In the genomic region with DNA sequence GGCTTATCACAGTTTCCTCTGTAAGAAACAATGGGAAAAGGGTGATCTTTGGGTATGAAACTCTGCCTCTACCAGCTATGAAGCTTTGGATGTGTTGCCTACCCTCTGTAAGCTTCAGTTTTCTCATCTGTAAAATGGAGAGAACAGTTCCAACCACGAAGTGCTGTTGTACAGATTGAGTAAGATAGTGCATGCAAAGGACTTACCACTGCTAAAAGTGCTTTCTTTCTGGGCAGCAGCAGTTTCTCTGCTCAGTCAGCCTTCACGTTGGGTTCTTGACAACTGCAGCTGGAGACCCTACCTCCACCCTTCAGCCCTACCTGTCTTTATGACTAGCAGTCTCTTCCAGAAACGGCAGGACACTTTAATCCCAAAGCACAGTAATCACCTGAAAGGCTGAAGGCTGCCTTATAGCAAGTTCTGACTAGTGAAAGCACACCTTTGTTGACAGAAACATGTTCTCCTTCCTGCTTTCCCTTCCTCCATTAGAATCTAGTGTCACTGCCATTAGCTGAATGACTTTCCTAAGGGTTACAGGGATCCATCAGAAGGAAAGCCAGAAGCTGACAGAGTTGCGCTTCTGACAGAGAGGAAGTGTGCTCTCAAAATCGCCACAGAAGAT, we compare ENCODE assay signal across 15 cellular contexts.
DNase-seq lines count a peak whose midpoint lies in the region; ATAC-seq and TF ChIP-seq lines count a peak whose summit lies in the region.
"Had no signal": no experiment of that assay in that cellular context is flagged by ENCODE, and none has a peak within 500 bp of the region (broad histone marks: within the 10 kb centered on the region; RNA-seq: fewer than 3 reads in every experiment).

No MANE protein-coding gene starts in this region.

- no peak for TF ChIP-seq POLR2A in transverse colon (IDR thresholded peaks at IDR 0.05)

- no peak for DNase-seq in activated naive CD4-positive, alpha-beta T cell treated with anti-CD3 and anti-CD28 coated beads, Interleukin-2, amount 50 U/mL, for 72 hours (ENCODE audit: low spot score in 2 of 2)
- DNase-seq in activated naive CD4-positive, alpha-beta T cell treated with anti-CD3 and anti-CD28 coated beads, Interleukin-2, amount 50 U/mL, for 16 hours: no peak
- no peak for DNase-seq in MCF 10A (ENCODE audit: unreplicated experiment)
- DNase-seq in transverse colon: no peak
- no peak for DNase-seq in GM19240 (ENCODE audit: insufficient read length, low spot score)
- DNase-seq in iPS-NIHi7 (ENCODE audit: extremely low spot score): no peak
- DNase-seq: activated CD4-positive, alpha-beta T cell treated with anti-CD3 and anti-CD28 coated beads for 48 hours; activated T-cell treated with anti-CD3 and anti-CD28 coated beads, Interleukin-2, amount 50 U/mL, for 48 hours; KBM-7; NCI-H1694; stimulated activated naive CD8-positive, alpha-beta T cell treated with anti-CD3 and anti-CD28 coated beads, Interleukin-15, amount 100 ng/mL, for 72 hours had no signal

- no peak overlapping the region for H3K4me3 Mint-ChIP-seq in MCF 10A (ENCODE audit: unreplicated experiment)
- H3K4me3 Mint-ChIP-seq: stimulated activated naive CD8-positive, alpha-beta T cell treated with anti-CD3 and anti-CD28 coated beads, Interleukin-15, amount 100 ng/mL, for 72 hours had no signal

- peak overlapping the region in 1 of 2 donors; percentile 36 for H3K4me3 ChIP-seq in mucosa of rectum (ENCODE audit: low read length in 2 of 2)
- H3K4me3 ChIP-seq in transverse colon: no peak overlapping the region
- H3K4me3 ChIP-seq: A549, right lobe of liver had no signal

- H3K4me1 ChIP-seq in mucosa of rectum (ENCODE audit: control insufficient read depth in 2 of 2, insufficient read depth in 2 of 2, low read length in 2 of 2) (peaks cover 9 to 26% of the 10 kb centered on the region in 2 donors), transverse colon (peaks cover 29 to 59% (median 49%) of the 10 kb centered on the region in 4 donors)
- H3K4me1 ChIP-seq: right lobe of liver had no signal

- POLR2A ChIA-PET in MCF 10A (lab: Yijun Ruan, JAX): interaction anchor here (1.6 kb wide), 2 partner anchors 30 to 91 kb away, joined by 4 to 5 read pairs; a partner anchor contains a TSS

- CTCF ChIA-PET in MCF 10A (lab: Yijun Ruan, JAX): interaction anchor here (0.7 to 1.7 kb wide), 3 partner anchors 29 to 140 kb away, joined by 3 to 10 read pairs (median 4); no protein-coding TSS in a partner anchor

- H3K9me3 ChIP-seq in mucosa of rectum (ENCODE audit: control insufficient read depth in 2 of 2, low read length in 2 of 2): no peaks in the 10 kb centered on the region
- H3K9me3 ChIP-seq in transverse colon: no peaks in the 10 kb centered on the region
- H3K9me3 ChIP-seq: A549, right lobe of liver had no signal

- no peak for TF ChIP-seq EP300 in transverse colon (IDR thresholded peaks at IDR 0.05; ENCODE audit: low read depth)

- no peaks in the 10 kb centered on the region for H3K9me3 Mint-ChIP-seq in activated naive CD4-positive, alpha-beta T cell treated with anti-CD3 and anti-CD28 coated beads, Interleukin-2, amount 50 U/mL, for 72 hours
- no peaks in the 10 kb centered on the region for H3K9me3 Mint-ChIP-seq in MCF 10A (ENCODE audit: unreplicated experiment)
- H3K9me3 Mint-ChIP-seq: stimulated activated naive CD8-positive, alpha-beta T cell treated with anti-CD3 and anti-CD28 coated beads, Interleukin-15, amount 100 ng/mL, for 72 hours had no signal

- BruUV-seq in MCF 10A (replicated peaks; lab: Mats Ljungman, UMichigan): no TSS peak

- no peaks in the 10 kb centered on the region for H3K27me3 Mint-ChIP-seq in MCF 10A (ENCODE audit: insufficient read depth, unreplicated experiment)
- H3K27me3 Mint-ChIP-seq: stimulated activated naive CD8-positive, alpha-beta T cell treated with anti-CD3 and anti-CD28 coated beads, Interleukin-15, amount 100 ng/mL, for 72 hours had no signal

- 17 to 37% methylated on average over 1 to 5 of the region's 5 CpGs for WGBS in transverse colon (ENCODE audit: low coverage in 1 of 2), 2 donors

- ATAC-seq in activated naive CD4-positive, alpha-beta T cell treated with anti-CD3 and anti-CD28 coated beads, Interleukin-2, amount 50 U/mL, for 72 hours: peak; percentile 41 to 65
- no peak for ATAC-seq in HG03095 (IDR thresholded peaks at IDR 0.05; ENCODE audit: unreplicated experiment)
- ATAC-seq: A549; right lobe of liver; stimulated activated naive CD8-positive, alpha-beta T cell treated with anti-CD3 and anti-CD28 coated beads, Interleukin-15, amount 100 ng/mL, for 72 hours had no signal

- TF ChIP-seq CTCF in MCF 10A (IDR thresholded peaks at IDR 0.05; ENCODE audit: unreplicated experiment) (no peak), transverse colon (IDR thresholded peaks at IDR 0.05) (no peak)

- no peak overlapping the region for H3K27ac Mint-ChIP-seq in activated naive CD4-positive, alpha-beta T cell treated with anti-CD3 and anti-CD28 coated beads, Interleukin-2, amount 50 U/mL, for 72 hours
- H3K27ac Mint-ChIP-seq in MCF 10A (ENCODE audit: low read depth, unreplicated experiment): peak overlapping the region; percentile 87
- H3K27ac Mint-ChIP-seq: stimulated activated naive CD8-positive, alpha-beta T cell treated with anti-CD3 and anti-CD28 coated beads, Interleukin-15, amount 100 ng/mL, for 72 hours had no signal

- H3K36me3 ChIP-seq in mucosa of rectum (ENCODE audit: control insufficient read depth in 2 of 2, insufficient read depth in 2 of 2, low read length in 2 of 2) (peaks cover 0 to 2% of the 10 kb centered on the region in 2 donors), transverse colon (no peaks in the 10 kb centered on the region)

- H3K27me3 ChIP-seq in mucosa of rectum (ENCODE audit: control insufficient read depth in 2 of 2, insufficient read depth in 2 of 2, low read length in 2 of 2) (no peaks in the 10 kb centered on the region), transverse colon (no peaks in the 10 kb centered on the region)
- H3K27me3 ChIP-seq: right lobe of liver had no signal

- peak overlapping the region in 1 of 2 donors; percentile 49 for H3K9ac ChIP-seq in mucosa of rectum (ENCODE audit: low read depth in 1 of 2, low read length in 2 of 2)

- no peaks in the 10 kb centered on the region for H3K36me3 Mint-ChIP-seq in activated naive CD4-positive, alpha-beta T cell treated with anti-CD3 and anti-CD28 coated beads, Interleukin-2, amount 50 U/mL, for 72 hours
- peaks cover 6% of the 10 kb centered on the region for H3K36me3 Mint-ChIP-seq in MCF 10A (ENCODE audit: insufficient read depth, unreplicated experiment)

- intact Hi-C loops in MCF 10A (cut with micrococcal nuclease): no loop called here
- intact Hi-C loops in transverse colon (cut with DNase I; ENCODE audit: low total_unique reads): no loop called here

- in situ Hi-C loops in transverse colon (cut with MboI; ENCODE audit: low pct_ligation_motif_present in 1 of 4, low pct_unique_long_range_greater_than_20kb in 1 of 4, low sequenced_read_pairs in 3 of 4): no loop called here

- H3K27ac ChIP-seq in mucosa of rectum (ENCODE audit: low read depth in 2 of 2, low read length in 2 of 2) (peak overlapping the region; percentile 74 to 85), transverse colon (peak overlapping the region; percentile 77 to 83 (median 81))
- H3K27ac ChIP-seq: A549, right lobe of liver had no signal

- peaks cover 48% of the 10 kb centered on the region for H3K4me1 Mint-ChIP-seq in MCF 10A (ENCODE audit: insufficient read depth, unreplicated experiment)
- H3K4me1 Mint-ChIP-seq: stimulated activated naive CD8-positive, alpha-beta T cell treated with anti-CD3 and anti-CD28 coated beads, Interleukin-15, amount 100 ng/mL, for 72 hours had no signal
